In genomic region chr7:26201261-26202018, GRCh38 we compare ENCODE assay signal across 1 cellular context.
A peak's percentile ranks its signal among the peaks of the same experiment; 100 is the strongest.
TF ChIP-seq lines count a peak whose summit lies in the region.

CBX3 (plus strand) TSS chr7:26201745; CDS start chr7:26202999, 1,254 bp downstream.

TF ChIP-seq in K562, 482 proteins besides CTCF, POLR2A, EP300 and RAD21 (continued from another document and continues in another):
- TF ChIP-seq NKRF (IDR thresholded peaks at IDR 0.05; ENCODE audit: borderline replicate concordance), result peak; percentile 21; the same call in 1 of the 2 replicates
- TF ChIP-seq ZNF431 (CRISPR knock-in tag; IDR thresholded peaks at IDR 0.05), result peak; percentile 33; the same call in 1 of the 2 replicates
- TF ChIP-seq ZNF77 (CRISPR knock-in tag; IDR thresholded peaks at IDR 0.05), result no peak
- no peak for TF ChIP-seq C11orf30 (IDR thresholded peaks at IDR 0.05; ENCODE audit: low read depth)
- TF ChIP-seq ZNF140 (CRISPR knock-in tag; IDR thresholded peaks at IDR 0.05), result no peak
- TF ChIP-seq NR2F6 (CRISPR knock-in tag; IDR thresholded peaks at IDR 0.05), result no peak
- no peak; a peak in 1 of 4 replicates for TF ChIP-seq CSDE1 (IDR thresholded peaks at IDR 0.05)
- TF ChIP-seq ZNF76 (CRISPR knock-in tag; IDR thresholded peaks at IDR 0.05; ENCODE audit: borderline replicate concordance), result no peak
- no peak for TF ChIP-seq ZHX1 (conservative IDR thresholded peaks at IDR 0.05; ENCODE audit: low read length)
- no peak for TF ChIP-seq ZEB2 (IDR thresholded peaks at IDR 0.05)
- 0 out of 2 replicates have a peak, but pooled peaks have one; percentile 25 for TF ChIP-seq ZBTB17 (CRISPR knock-in tag; IDR thresholded peaks at IDR 0.05)
- TF ChIP-seq CREB1 (IDR thresholded peaks at IDR 0.05), result no peak
- peak; percentile 30; the same call in 1 of the 2 replicates for TF ChIP-seq CREB1 (CRISPR knock-in tag; IDR thresholded peaks at IDR 0.05)
- TF ChIP-seq UBTF (IDR thresholded peaks at IDR 0.05; ENCODE audit: borderline replicate concordance in 1 of 2, low read depth in 2 of 2, low read length in 2 of 2), result no peak
- TF ChIP-seq SNRNP70 (optimal IDR thresholded peaks at IDR 0.05; ENCODE audit: low read depth, low read length), result no peak
- no peak for TF ChIP-seq ZNF785 (CRISPR knock-in tag; IDR thresholded peaks at IDR 0.05)
- TF ChIP-seq ILK (tag; IDR thresholded peaks at IDR 0.05; ENCODE audit: borderline replicate concordance, low read depth), result no peak
- TF ChIP-seq, protein P1, sequence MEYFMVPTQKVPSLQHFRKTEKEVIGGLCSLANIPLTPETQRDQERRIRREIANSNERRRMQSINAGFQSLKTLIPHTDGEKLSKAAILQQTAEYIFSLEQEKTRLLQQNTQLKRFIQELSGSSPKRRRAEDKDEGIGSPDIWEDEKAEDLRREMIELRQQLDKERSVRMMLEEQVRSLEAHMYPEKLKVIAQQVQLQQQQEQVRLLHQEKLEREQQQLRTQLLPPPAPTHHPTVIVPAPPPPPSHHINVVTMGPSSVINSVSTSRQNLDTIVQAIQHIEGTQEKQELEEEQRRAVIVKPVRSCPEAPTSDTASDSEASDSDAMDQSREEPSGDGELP (CRISPR knock-in tag; IDR thresholded peaks at IDR 0.05; ENCODE audit: borderline replicate concordance), result peak; percentile 23
- TF ChIP-seq TBP (optimal IDR thresholded peaks at IDR 0.05; ENCODE audit: low read depth, low read length), result no peak
- peak; percentile 98 for TF ChIP-seq VEZF1 (CRISPR knock-in tag; IDR thresholded peaks at IDR 0.05)
- peak; percentile 86 for TF ChIP-seq RBM22 (IDR thresholded peaks at IDR 0.05; ENCODE audit: low read depth, low read length, poor library complexity, severe bottlenecking)
- no peak for TF ChIP-seq ZC3H11A (IDR thresholded peaks at IDR 0.05; ENCODE audit: low read depth, low read length)
- no peak for TF ChIP-seq XRCC5 (IDR thresholded peaks at IDR 0.05; ENCODE audit: low read depth, low read length)
- TF ChIP-seq ZNF717 (CRISPR knock-in tag; IDR thresholded peaks at IDR 0.05), result 0 out of 2 replicates have a peak, but pooled peaks have one; percentile 45
- no peak for TF ChIP-seq ZNF586 (CRISPR knock-in tag; conservative IDR thresholded peaks at IDR 0.05)
- peak; percentile 9 to 64; a peak in 3 of 4 replicates for TF ChIP-seq NONO (IDR thresholded peaks at IDR 0.05; ENCODE audit: low read depth in 2 of 2, low read length in 1 of 2)
- no peak for TF ChIP-seq ATF4 (CRISPR knock-in tag; IDR thresholded peaks at IDR 0.05)
- TF ChIP-seq, protein P2, sequence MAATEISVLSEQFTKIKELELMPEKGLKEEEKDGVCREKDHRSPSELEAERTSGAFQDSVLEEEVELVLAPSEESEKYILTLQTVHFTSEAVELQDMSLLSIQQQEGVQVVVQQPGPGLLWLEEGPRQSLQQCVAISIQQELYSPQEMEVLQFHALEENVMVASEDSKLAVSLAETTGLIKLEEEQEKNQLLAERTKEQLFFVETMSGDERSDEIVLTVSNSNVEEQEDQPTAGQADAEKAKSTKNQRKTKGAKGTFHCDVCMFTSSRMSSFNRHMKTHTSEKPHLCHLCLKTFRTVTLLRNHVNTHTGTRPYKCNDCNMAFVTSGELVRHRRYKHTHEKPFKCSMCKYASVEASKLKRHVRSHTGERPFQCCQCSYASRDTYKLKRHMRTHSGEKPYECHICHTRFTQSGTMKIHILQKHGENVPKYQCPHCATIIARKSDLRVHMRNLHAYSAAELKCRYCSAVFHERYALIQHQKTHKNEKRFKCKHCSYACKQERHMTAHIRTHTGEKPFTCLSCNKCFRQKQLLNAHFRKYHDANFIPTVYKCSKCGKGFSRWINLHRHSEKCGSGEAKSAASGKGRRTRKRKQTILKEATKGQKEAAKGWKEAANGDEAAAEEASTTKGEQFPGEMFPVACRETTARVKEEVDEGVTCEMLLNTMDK (IDR thresholded peaks at IDR 0.05; ENCODE audit: borderline replicate concordance, insufficient read depth, low read depth, low read length, poor library complexity, severe bottlenecking), result no peak
- TF ChIP-seq, protein P3, sequence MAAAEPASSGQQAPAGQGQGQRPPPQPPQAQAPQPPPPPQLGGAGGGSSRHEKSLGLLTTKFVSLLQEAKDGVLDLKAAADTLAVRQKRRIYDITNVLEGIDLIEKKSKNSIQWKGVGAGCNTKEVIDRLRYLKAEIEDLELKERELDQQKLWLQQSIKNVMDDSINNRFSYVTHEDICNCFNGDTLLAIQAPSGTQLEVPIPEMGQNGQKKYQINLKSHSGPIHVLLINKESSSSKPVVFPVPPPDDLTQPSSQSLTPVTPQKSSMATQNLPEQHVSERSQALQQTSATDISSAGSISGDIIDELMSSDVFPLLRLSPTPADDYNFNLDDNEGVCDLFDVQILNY (CRISPR knock-in tag; IDR thresholded peaks at IDR 0.05), result no peak
- no peak for TF ChIP-seq EZH2 (IDR thresholded peaks at IDR 0.05; ENCODE audit: borderline replicate concordance, low read depth, low read length)
- no peak for TF ChIP-seq NFYB (IDR thresholded peaks at IDR 0.05; ENCODE audit: extremely low read depth, insufficient read length)
- TF ChIP-seq PRDM10 (IDR thresholded peaks at IDR 0.05; ENCODE audit: partially characterized antibody), result peak; percentile 94
- no peak for TF ChIP-seq CAMTA2 (CRISPR knock-in tag; conservative IDR thresholded peaks at IDR 0.05)
- TF ChIP-seq RBFOX2 (IDR thresholded peaks at IDR 0.05; ENCODE audit: low read depth, low read length), result peak; percentile 96
- TF ChIP-seq GATAD2A (IDR thresholded peaks at IDR 0.05), result peak; percentile 76; the same call in 1 of the 2 replicates
- TF ChIP-seq MED1 (CRISPR knock-in tag; IDR thresholded peaks at IDR 0.05; ENCODE audit: borderline replicate concordance), result no peak
- no peak; the same call in 1 of the 2 replicates for TF ChIP-seq MTA3 (IDR thresholded peaks at IDR 0.05; ENCODE audit: borderline replicate concordance)
- peak; percentile 68 for TF ChIP-seq ZFX (CRISPR knock-in tag; IDR thresholded peaks at IDR 0.05)
- no peak for TF ChIP-seq FOXJ2 (tag; IDR thresholded peaks at IDR 0.05)
- 0 out of 2 replicates have a peak, but pooled peaks have one; percentile 9 for TF ChIP-seq HDAC2 (IDR thresholded peaks at IDR 0.05)
- no peak; the same call in 1 of the 2 replicates for TF ChIP-seq KLF6 (CRISPR knock-in tag; IDR thresholded peaks at IDR 0.05; ENCODE audit: borderline replicate concordance)
- TF ChIP-seq GTF2A2 (tag; IDR thresholded peaks at IDR 0.05), result peak; percentile 31; the same call in 1 of the 2 replicates
- no peak for TF ChIP-seq PCBP2 (IDR thresholded peaks at IDR 0.05; ENCODE audit: low read depth, low read length, poor library complexity, severe bottlenecking)
- no peak for TF ChIP-seq SLC30A9 (CRISPR knock-in tag; IDR thresholded peaks at IDR 0.05)
- TF ChIP-seq DPF2 (IDR thresholded peaks at IDR 0.05), result no peak; the same call in 1 of the 2 replicates
- TF ChIP-seq IFI16 (CRISPR knock-in tag; IDR thresholded peaks at IDR 0.05), result no peak
- TF ChIP-seq ETS1 (conservative IDR thresholded peaks at IDR 0.05; ENCODE audit: control insufficient read depth, low read depth, low read length), result no peak; the same call in 1 of the 2 replicates
- TF ChIP-seq NR1H2 (CRISPR knock-in tag; IDR thresholded peaks at IDR 0.05), result no peak
